ENCODE assay signal across 8 cellular contexts in the genomic region with DNA sequence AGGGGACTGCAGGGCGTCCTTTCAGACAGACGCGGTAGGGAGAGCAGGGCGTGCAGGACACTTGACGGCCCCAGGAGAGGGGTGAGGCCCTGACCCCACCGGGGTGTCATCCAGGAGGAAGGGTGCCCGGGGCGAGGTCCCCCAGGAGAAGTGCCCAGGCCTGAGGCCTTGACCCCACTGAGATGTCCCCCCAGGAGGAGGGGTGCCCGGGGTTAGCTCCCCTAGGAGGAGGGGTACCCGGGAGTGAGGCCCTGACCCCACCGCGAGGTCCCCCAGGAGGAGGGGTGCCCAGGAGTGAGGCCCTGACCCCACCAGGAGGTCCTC. TPM values are rescaled to one million over a fixed set of nuclear protein-coding genes. Genes with fewer than 3 reads are reported as not detected.
A peak's percentile ranks its signal among the peaks of the same experiment; 100 is the strongest.
DNase-seq lines count a peak whose midpoint lies in the region; ATAC-seq, FAIRE-seq and TF ChIP-seq lines count a peak whose summit lies in the region.

No MANE protein-coding gene starts in this region.

- H3K4me2 ChIP-seq in A549: peak overlapping the region; percentile 90

- WGBS in A549 (ENCODE audit: missing lambda C conversion rate): 18% methylated on average over 6 of the region's 12 CpGs

- H3K36me3 ChIP-seq in breast epithelium (no peaks in the 10 kb centered on the region), mucosa of rectum (ENCODE audit: control insufficient read depth in 2 of 2, insufficient read depth in 2 of 2, low read length in 2 of 2) (no peaks in the 10 kb centered on the region)

- TF ChIP-seq POLR2A in A549 (IDR thresholded peaks at IDR 0.05; ENCODE audit: low read length) (no peak), breast epithelium (IDR thresholded peaks at IDR 0.05) (no peak)

- H3K4me1 ChIP-seq in A549 (peaks cover 33% of the 10 kb centered on the region), breast epithelium (peaks cover 0 to 5% of the 10 kb centered on the region in 2 donors), mucosa of rectum (ENCODE audit: control insufficient read depth in 2 of 2, insufficient read depth in 2 of 2, low read length in 2 of 2) (peaks cover 12 to 18% of the 10 kb centered on the region in 2 donors)

- H3K27ac ChIP-seq in A549 (peak overlapping the region; percentile 85 to 93), breast epithelium (peak overlapping the region; percentile 79 to 85), mucosa of rectum (ENCODE audit: low read depth in 2 of 2, low read length in 2 of 2) (peak overlapping the region; percentile 80 to 87)

- intact Hi-C loops in breast epithelium (cut with DNase I; ENCODE audit: low total_unique reads): no loop called here

- H3K27me3 ChIP-seq in breast epithelium (no peaks in the 10 kb centered on the region), mucosa of rectum (ENCODE audit: control insufficient read depth in 2 of 2, insufficient read depth in 2 of 2, low read length in 2 of 2) (no peaks in the 10 kb centered on the region)

- ATAC-seq in A549: no peak
- ATAC-seq in HG03439 (IDR thresholded peaks at IDR 0.05; ENCODE audit: unreplicated experiment): peak; percentile 5
- no peak for ATAC-seq in GM19328 (IDR thresholded peaks at IDR 0.05; ENCODE audit: unreplicated experiment)
- ATAC-seq in GM19455 (IDR thresholded peaks at IDR 0.05; ENCODE audit: unreplicated experiment): no peak

- H3K4me3 ChIP-seq in A549 (peak overlapping the region; percentile 41), breast epithelium (peak overlapping the region; percentile 63 to 84 (median 79)), mucosa of rectum (ENCODE audit: low read length in 2 of 2) (peak overlapping the region; percentile 71 to 74)

- CTCF ChIA-PET in A549 (lab: Yijun Ruan, JAX): no interaction called here

- H3K9ac ChIP-seq in mucosa of rectum (ENCODE audit: low read depth in 1 of 2, low read length in 2 of 2): peak overlapping the region; percentile 76 to 88

- no peak for TF ChIP-seq RAD21 in A549 (conservative IDR thresholded peaks at IDR 0.05 in 1 of 2, IDR thresholded peaks at IDR 0.05 in 1 of 2)

- POLR2A ChIA-PET in A549 (lab: Yijun Ruan, JAX): no interaction called here

- no peak for TF ChIP-seq EP300 in A549 (IDR thresholded peaks at IDR 0.05)

- TF ChIP-seq CTCF in A549 (IDR thresholded peaks at IDR 0.05) (no peak), breast epithelium (IDR thresholded peaks at IDR 0.05) (no peak)

- no peak for FAIRE-seq in A549 (lab: Jason Lieb, UNC)

- H3K9me3 ChIP-seq in A549: no peaks in the 10 kb centered on the region
- H3K9me3 ChIP-seq in breast epithelium: no peaks in the 10 kb centered on the region
- no peaks in the 10 kb centered on the region for H3K9me3 ChIP-seq in mucosa of rectum (ENCODE audit: control insufficient read depth in 2 of 2, low read length in 2 of 2)

- no peak for DNase-seq in A549 (ENCODE audit: low read depth in 1 of 2, low spot score in 1 of 2)
- no peak for DNase-seq in breast epithelium (ENCODE audit: low spot score in 2 of 2)
- no peak for DNase-seq in NCI-H1417 treated with DMSO at 0.1 percent for 48 hours (lab: John Stamatoyannopoulos, UW)
- DNase-seq in NCI-H82 treated with DMSO at 0.1 percent for 48 hours (lab: John Stamatoyannopoulos, UW; ENCODE audit: unreplicated experiment): no peak

TF ChIP-seq in A549, 52 proteins besides CTCF, POLR2A, EP300 and RAD21:
- no peak for TF ChIP-seq HDAC2 (IDR thresholded peaks at IDR 0.05)
- TF ChIP-seq ZNF302 (CRISPR knock-in tag; IDR thresholded peaks at IDR 0.05): no peak
- no peak for TF ChIP-seq ATOH8 (CRISPR knock-in tag; IDR thresholded peaks at IDR 0.05; ENCODE audit: low read depth)
- TF ChIP-seq BHLHE40 (IDR thresholded peaks at IDR 0.05; ENCODE audit: low read depth, low read length): no peak
- TF ChIP-seq, protein P1, sequence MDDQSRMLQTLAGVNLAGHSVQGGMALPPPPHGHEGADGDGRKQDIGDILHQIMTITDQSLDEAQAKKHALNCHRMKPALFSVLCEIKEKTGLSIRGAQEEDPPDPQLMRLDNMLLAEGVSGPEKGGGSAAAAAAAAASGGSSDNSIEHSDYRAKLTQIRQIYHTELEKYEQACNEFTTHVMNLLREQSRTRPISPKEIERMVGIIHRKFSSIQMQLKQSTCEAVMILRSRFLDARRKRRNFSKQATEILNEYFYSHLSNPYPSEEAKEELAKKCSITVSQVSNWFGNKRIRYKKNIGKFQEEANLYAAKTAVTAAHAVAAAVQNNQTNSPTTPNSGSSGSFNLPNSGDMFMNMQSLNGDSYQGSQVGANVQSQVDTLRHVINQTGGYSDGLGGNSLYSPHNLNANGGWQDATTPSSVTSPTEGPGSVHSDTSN (IDR thresholded peaks at IDR 0.05): no peak
- no peak for TF ChIP-seq JUN (IDR thresholded peaks at IDR 0.05)
- no peak for TF ChIP-seq ZFP36 (IDR thresholded peaks at IDR 0.05; ENCODE audit: borderline replicate concordance, partially characterized antibody)
- no peak for TF ChIP-seq PHF8 (IDR thresholded peaks at IDR 0.05; ENCODE audit: borderline replicate concordance, low read depth)
- TF ChIP-seq, protein P2, sequence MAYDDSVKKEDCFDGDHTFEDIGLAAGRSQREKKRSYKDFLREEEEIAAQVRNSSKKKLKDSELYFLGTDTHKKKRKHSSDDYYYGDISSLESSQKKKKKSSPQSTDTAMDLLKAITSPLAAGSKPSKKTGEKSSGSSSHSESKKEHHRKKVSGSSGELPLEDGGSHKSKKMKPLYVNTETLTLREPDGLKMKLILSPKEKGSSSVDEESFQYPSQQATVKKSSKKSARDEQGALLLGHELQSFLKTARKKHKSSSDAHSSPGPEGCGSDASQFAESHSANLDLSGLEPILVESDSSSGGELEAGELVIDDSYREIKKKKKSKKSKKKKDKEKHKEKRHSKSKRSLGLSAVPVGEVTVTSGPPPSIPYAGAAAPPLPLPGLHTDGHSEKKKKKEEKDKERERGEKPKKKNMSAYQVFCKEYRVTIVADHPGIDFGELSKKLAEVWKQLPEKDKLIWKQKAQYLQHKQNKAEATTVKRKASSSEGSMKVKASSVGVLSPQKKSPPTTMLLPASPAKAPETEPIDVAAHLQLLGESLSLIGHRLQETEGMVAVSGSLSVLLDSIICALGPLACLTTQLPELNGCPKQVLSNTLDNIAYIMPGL (CRISPR knock-in tag; IDR thresholded peaks at IDR 0.05; ENCODE audit: borderline replicate concordance): no peak
- TF ChIP-seq HOXB5 (CRISPR knock-in tag; IDR thresholded peaks at IDR 0.05): no peak
- TF ChIP-seq TP53 (CRISPR knock-in tag; IDR thresholded peaks at IDR 0.05): no peak
- no peak for TF ChIP-seq HEYL (CRISPR knock-in tag; IDR thresholded peaks at IDR 0.05)
- TF ChIP-seq RCOR1 (IDR thresholded peaks at IDR 0.05; ENCODE audit: low read depth, low read length): no peak
- no peak for TF ChIP-seq CEBPB (IDR thresholded peaks at IDR 0.05)
- no peak for TF ChIP-seq KDM1A (IDR thresholded peaks at IDR 0.05; ENCODE audit: low read depth)

RNA-seq across cellular contexts. Expression of gene METRNL, which starts 27.2 kb away (rescaled TPM):
- polyA plus RNA-seq in A549 (2011; rRNA removed) (1.4 and 1.7 TPM in 2 replicates), A549 (2017; fragmentation: RNase III; extraction: RNeasy Plus Mini Kit Qiagen cat#74134 plus additional on column Dnase treatment) (6.4 to 9.2 TPM (median 8.7 TPM) in 3 replicates)
- polyA plus RNA-seq in A549 (2012; cell fraction: cytosol; rRNA removed): 14.5 and 17.2 TPM in 2 replicates
- 16.1 and 23.0 TPM in 2 replicates for polyA plus RNA-seq in A549 (2012; cell fraction: nucleus; rRNA removed)
- polyA minus RNA-seq in A549 (2011; rRNA and poly(A)+ RNA removed): 0.58 and 1.9 TPM in 2 replicates
- total RNA-seq in breast epithelium: 100 to 1,000 TPM in 1 of 3 donors, 10 to 100 TPM in 2; 41.6 to 102 (median 54.1) TPM
